32 cellular contexts compared by ENCODE assay signal in the genomic region with DNA sequence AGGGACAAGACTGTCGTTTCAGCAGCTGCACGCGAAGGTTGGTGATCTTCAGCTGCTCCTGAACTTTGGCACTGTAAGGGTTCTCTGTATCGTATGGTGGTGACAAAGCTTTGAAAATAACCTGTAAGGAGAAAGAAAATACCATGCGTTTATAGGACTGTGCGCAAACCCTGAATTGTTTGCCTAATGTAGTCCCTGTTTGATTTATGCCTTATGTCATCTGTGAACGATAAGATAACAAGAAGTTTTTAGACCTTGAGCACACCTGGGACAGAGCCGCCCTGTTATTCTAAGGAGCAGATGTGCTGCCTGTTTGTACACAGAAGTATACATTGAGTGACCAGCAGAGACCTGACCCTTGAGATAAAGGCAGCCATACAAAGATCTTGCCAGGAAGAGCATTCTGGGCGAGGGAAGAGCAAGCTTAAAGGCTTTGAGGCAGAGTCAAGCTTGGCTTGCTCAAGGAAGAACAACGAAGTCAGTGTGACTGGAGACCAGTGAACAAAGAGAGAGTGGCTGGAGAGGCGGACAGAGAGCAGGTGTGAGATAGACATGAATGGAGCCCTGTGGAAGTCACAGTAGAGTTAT. TPM values are rescaled to one million over a fixed set of nuclear protein-coding genes. Genes with fewer than 3 reads are reported as not detected.
DNase-seq lines count a peak whose midpoint lies in the region; ATAC-seq, FAIRE-seq and TF ChIP-seq lines count a peak whose summit lies in the region.
"Had no signal": no experiment of that assay in that cellular context is flagged by ENCODE, and none has a peak within 500 bp of the region (broad histone marks: within the 10 kb centered on the region; RNA-seq: fewer than 3 reads in every experiment).

No MANE protein-coding gene starts in this region.

- H3K36me3 ChIP-seq in HepG2 (replicated peaks in 1 of 2; ENCODE audit: control insufficient read depth in 1 of 2, insufficient read depth in 2 of 2, low read length in 2 of 2) (no peaks in the 10 kb centered on the region; a peak in 1 of 5 replicates), right lobe of liver (peaks cover 0 to 3% (median 0%) of the 10 kb centered on the region in 4 donors), body of pancreas (replicated peaks in 1 of 2; ENCODE audit: insufficient read depth in 1 of 2, low read depth in 2 of 2) (peaks cover 0 to 1% of the 10 kb centered on the region in 2 donors), mucosa of stomach (ENCODE audit: control insufficient read depth, insufficient read depth, low read length) (no peaks in the 10 kb centered on the region), upper lobe of right lung (no peaks in the 10 kb centered on the region), MM.1S (replicated peaks; ENCODE audit: insufficient read depth, low read length) (no peaks in the 10 kb centered on the region), mammary epithelial cell (ENCODE audit: insufficient read depth, low read length) (no peaks in the 10 kb centered on the region)
- H3K36me3 ChIP-seq: BLaER1 treated with 17β-estradiol and CSF1 and Interleukin-3, amounts not matched to agents 10 nM and 100 nM; cardiac muscle cell; uterus had no signal

- 2% methylated on average over 11 of the region's 11 CpGs for WGBS in HepG2 (ENCODE audit: low lambda C conversion rate)
- 86% methylated on average over 11 of the region's 11 CpGs for WGBS in right lobe of liver (ENCODE audit: insufficient coverage, low coverage, low lambda C conversion rate, missing lambda C conversion rate)
- WGBS in body of pancreas, 2 donors = 19 to 24% methylated on average over 11 of the region's 11 CpGs
- 76% methylated on average over 11 of the region's 11 CpGs for WGBS in mammary epithelial cell (ENCODE audit: low coverage, missing lambda C conversion rate)

- H3K9ac ChIP-seq in HepG2 (ENCODE audit: insufficient read depth, low read depth, low read length) = peak overlapping the region; percentile 31
- H3K9ac ChIP-seq in mucosa of stomach (ENCODE audit: low read length) = no peak overlapping the region
- H3K9ac ChIP-seq in MM.1S (ENCODE audit: low read length) = no peak overlapping the region
- no peak overlapping the region for H3K9ac ChIP-seq in mammary epithelial cell (ENCODE audit: insufficient read depth, low read length)
- H3K9ac ChIP-seq: BLaER1 treated with 17β-estradiol and CSF1 and Interleukin-3, amounts not matched to agents 10 nM and 100 nM had no signal

- H3K27ac ChIP-seq in HepG2 (ENCODE audit: extremely low read length, insufficient read depth, low read length) (peak overlapping the region; percentile 68), right lobe of liver (no peak overlapping the region), body of pancreas (peak overlapping the region; percentile 84 to 93 (median 88)), upper lobe of right lung (no peak overlapping the region), MM.1S (ENCODE audit: low read length) (no peak overlapping the region), mammary epithelial cell (ENCODE audit: insufficient read depth, low read depth, low read length) (no peak overlapping the region)
- H3K27ac ChIP-seq: BLaER1 treated with 17β-estradiol and CSF1 and Interleukin-3, amounts not matched to agents 10 nM and 100 nM; cardiac muscle cell; uterus had no signal

- H3K27me3 ChIP-seq in HepG2 (ENCODE audit: control insufficient read depth in 1 of 2, insufficient read depth in 2 of 2, low read length in 2 of 2) (no peaks in the 10 kb centered on the region), right lobe of liver (no peaks in the 10 kb centered on the region), body of pancreas (no peaks in the 10 kb centered on the region), mucosa of stomach (ENCODE audit: control insufficient read depth, insufficient read depth, low read length) (no peaks in the 10 kb centered on the region), upper lobe of right lung (no peaks in the 10 kb centered on the region), MM.1S (replicated peaks; ENCODE audit: insufficient read depth, low read length) (peaks cover 2% of the 10 kb centered on the region; the same call in 1 of the 2 replicates), mammary epithelial cell (ENCODE audit: insufficient read depth, low read length) (no peaks in the 10 kb centered on the region)
- H3K27me3 ChIP-seq: BLaER1 treated with 17β-estradiol and CSF1 and Interleukin-3, amounts not matched to agents 10 nM and 100 nM; uterus had no signal

- H4K20me1 ChIP-seq in HepG2 (ENCODE audit: insufficient read depth, low read length) (no peaks in the 10 kb centered on the region), MM.1S (ENCODE audit: insufficient read depth, low read length) (no peaks in the 10 kb centered on the region), mammary epithelial cell (ENCODE audit: insufficient read depth, low read length) (no peaks in the 10 kb centered on the region)
- H4K20me1 ChIP-seq: BLaER1 treated with 17β-estradiol and CSF1 and Interleukin-3, amounts not matched to agents 10 nM and 100 nM had no signal

- H3K4me3 ChIP-seq in HepG2 (replicated peaks in 1 of 3; ENCODE audit: insufficient read depth in 1 of 3, low read depth in 2 of 3, low read length in 3 of 3) (peak overlapping the region in 1 of 3 experiments; percentile 38; a peak in 1 of 6 replicates), right lobe of liver (no peak overlapping the region), body of pancreas (no peak overlapping the region), mucosa of stomach (ENCODE audit: low read length) (peak overlapping the region; percentile 5), upper lobe of right lung (no peak overlapping the region), MM.1S (ENCODE audit: low read length) (no peak overlapping the region), mammary epithelial cell (replicated peaks in 1 of 3; ENCODE audit: insufficient read depth in 1 of 3, low read depth in 2 of 3, low read length in 3 of 3) (no peak overlapping the region)
- H3K4me3 ChIP-seq: BLaER1 treated with 17β-estradiol and CSF1 and Interleukin-3, amounts not matched to agents 10 nM and 100 nM; cardiac muscle cell; uterus had no signal

- H3K4me2 ChIP-seq in HepG2 (ENCODE audit: low read depth, low read length) = peak overlapping the region; percentile 69
- no peak overlapping the region for H3K4me2 ChIP-seq in MM.1S (ENCODE audit: low read depth, low read length)
- no peak overlapping the region for H3K4me2 ChIP-seq in mammary epithelial cell (ENCODE audit: insufficient read depth, low read depth, low read length)
- H3K4me2 ChIP-seq: BLaER1 treated with 17β-estradiol and CSF1 and Interleukin-3, amounts not matched to agents 10 nM and 100 nM had no signal

- no peak for TF ChIP-seq POLR2A in HepG2 (IDR thresholded peaks at IDR 0.05; ENCODE audit: insufficient read depth in 1 of 2, low read depth in 2 of 2, low read length in 2 of 2)
- TF ChIP-seq POLR2A in right lobe of liver (IDR thresholded peaks at IDR 0.05) = no peak
- peak; percentile 28 to 73 (median 69) for TF ChIP-seq POLR2A in body of pancreas (IDR thresholded peaks at IDR 0.05)
- no peak for TF ChIP-seq POLR2A in GM12892 (IDR thresholded peaks at IDR 0.05; ENCODE audit: low read depth, low read length)

- TF ChIP-seq EP300 in HepG2 (IDR thresholded peaks at IDR 0.05; ENCODE audit: low read depth in 2 of 2, low read length in 2 of 2) = peak in 1 of 2 experiments; percentile 87; a peak in 1 of 4 replicates
- peak; percentile 80; the same call in 1 of the 2 replicates for TF ChIP-seq EP300 in HepG2 (CRISPR knock-in tag; IDR thresholded peaks at IDR 0.05; ENCODE audit: borderline replicate concordance)

- peak; percentile 87 for FAIRE-seq in HepG2 (lab: Jason Lieb, UNC)
- FAIRE-seq in GM12892 (lab: Jason Lieb, UNC) = no peak
- FAIRE-seq: GM12891, H54 had no signal

- POLR2A ChIA-PET in HepG2 (lab: Yijun Ruan, JAX) = interaction anchor here (1.0 to 2.2 kb wide), 7 partner anchors 9 to 122 kb away, joined by 3 to 8 read pairs (median 3); no protein-coding TSS in a partner anchor

- H2AFZ ChIP-seq in HepG2 (ENCODE audit: low read length) (peak overlapping the region; percentile 73), MM.1S (ENCODE audit: low read length) (no peak overlapping the region), mammary epithelial cell (ENCODE audit: low read depth, low read length) (no peak overlapping the region)

- H3K4me1 ChIP-seq in HepG2 (ENCODE audit: insufficient read depth, low read length) (peaks cover 49% of the 10 kb centered on the region), right lobe of liver (no peaks in the 10 kb centered on the region), body of pancreas (peaks cover 91% of the 10 kb centered on the region), mucosa of stomach (ENCODE audit: control insufficient read depth, insufficient read depth, low read length) (peaks cover 51% of the 10 kb centered on the region), upper lobe of right lung (peaks cover 5% of the 10 kb centered on the region), MM.1S (ENCODE audit: low read length) (peaks cover 6% of the 10 kb centered on the region), mammary epithelial cell (ENCODE audit: insufficient read depth, low read length) (peaks cover 6% of the 10 kb centered on the region)
- H3K4me1 ChIP-seq: BLaER1 treated with 17β-estradiol and CSF1 and Interleukin-3, amounts not matched to agents 10 nM and 100 nM had no signal

- no peaks in the 10 kb centered on the region; the same call in 1 of the 2 replicates for H3F3A ChIP-seq in MM.1S (ENCODE audit: insufficient read depth, low read length)

- BruUV-seq in HepG2 (replicated peaks; lab: Mats Ljungman, UMichigan) (no TSS peak), mammary epithelial cell (replicated peaks; lab: Mats Ljungman, UMichigan) (no TSS peak)

- CTCF ChIA-PET in HepG2 (lab: Yijun Ruan, JAX; ENCODE audit: low intra/inter-chr PET ratio, low total read pairs) = no interaction called here
- CTCF ChIA-PET in mammary epithelial cell (lab: Charles Lee; ENCODE audit: low non-redundant PET) = no interaction called here

- H3K9me2 ChIP-seq in MM.1S (replicated peaks; ENCODE audit: insufficient read depth, low read length) = no peaks in the 10 kb centered on the region

- TF ChIP-seq RAD21 in HepG2 (CRISPR knock-in tag; IDR thresholded peaks at IDR 0.05) = 0 out of 2 replicates have a peak, but pooled peaks have one; percentile 10

- ATAC-seq in HepG2 (peak; percentile 92), right lobe of liver (no peak), body of pancreas (peak; percentile 81), upper lobe of right lung (peak; percentile 29)
- ATAC-seq: activated CD4-positive, alpha-beta T cell treated with anti-CD3 and anti-CD28 coated beads for 36 hours; activated CD8-positive, alpha-beta T cell treated with anti-CD3 and anti-CD28 coated beads, Interleukin-2, amount 10 ng/mL, durations not matched to agents 7 days and 5 days; stimulated activated memory B cell treated with anti-CD40 and anti-IgM and Interleukin-4, amounts not matched to agents 10 μg/mL and 1 μg/mL and 100 μg/mL, for 72 hours had no signal

- H3K79me2 ChIP-seq in HepG2 (ENCODE audit: insufficient read depth, low read length) (no peaks in the 10 kb centered on the region), MM.1S (ENCODE audit: low read length) (no peaks in the 10 kb centered on the region), mammary epithelial cell (ENCODE audit: insufficient read depth, low read length) (no peaks in the 10 kb centered on the region)

- in situ Hi-C loops in HepG2 (cut with HindIII; ENCODE audit: extremely low pct_ligation_motif_present, low pct_unique_long_range_greater_than_20kb) (no loop called here), mammary epithelial cell (cut with MboI; ENCODE audit: low sequenced_read_pairs in 2 of 2) (loop anchor here in 1 of 2 donors (10.0 kb wide), 1 partner anchor 113 kb away; no protein-coding TSS in a partner anchor)

- peak; percentile 84 for DNase-seq in HepG2 (ENCODE audit: low spot score)
- DNase-seq in right lobe of liver = no peak
- DNase-seq in body of pancreas = peak; percentile 59 to 83 (median 76)
- DNase-seq in upper lobe of right lung = no peak
- no peak for DNase-seq in GM12892 (ENCODE audit: insufficient read length)
- DNase-seq in MM.1S = no peak
- no peak for DNase-seq in mammary epithelial cell
- DNase-seq: activated CD4-positive, alpha-beta T cell treated with anti-CD3 and anti-CD28 coated beads for 36 hours; activated CD8-positive, alpha-beta T cell treated with anti-CD3 and anti-CD28 coated beads, Interleukin-2, amount 10 ng/mL, durations not matched to agents 7 days and 5 days; activated effector memory CD4-positive, alpha-beta T cell treated with Interleukin-2 at 50 U/mL for 16 hours; activated naive CD8-positive, alpha-beta T cell treated with anti-CD3 and anti-CD28 coated beads for 36 hours; activated T-cell treated with anti-CD3 and anti-CD28 coated beads for 4 hours; aorta; EL; foreskin melanocyte; hippocampal formation; immature natural killer cell; midbrain; NCI-H1417; NCI-H2107; NCI-H446 treated with DMSO at 0.1 percent for 48 hours; stimulated activated CD4-positive, alpha-beta T cell treated with anti-CD3 and anti-CD28 coated beads, Interleukin-12 subunit alpha, Interleukin-12 subunit beta, amount 100 ng/mL, for 4 hours; stimulated activated CD4-positive, alpha-beta T cell treated with anti-CD3 and anti-CD28 coated beads, Interleukin-4, amount 100 ng/mL, for 24 hours; uterus had no signal

- H3K9me3 ChIP-seq in HepG2 (ENCODE audit: low read length) = no peaks in the 10 kb centered on the region
- no peaks in the 10 kb centered on the region for H3K9me3 ChIP-seq in right lobe of liver
- H3K9me3 ChIP-seq in body of pancreas = no peaks in the 10 kb centered on the region
- H3K9me3 ChIP-seq in mucosa of stomach (ENCODE audit: control insufficient read depth, low read length) = no peaks in the 10 kb centered on the region
- H3K9me3 ChIP-seq in upper lobe of right lung = no peaks in the 10 kb centered on the region
- no peaks in the 10 kb centered on the region for H3K9me3 ChIP-seq in MM.1S (replicated peaks; ENCODE audit: insufficient read depth, low read length)
- no peaks in the 10 kb centered on the region for H3K9me3 ChIP-seq in mammary epithelial cell (replicated peaks; ENCODE audit: insufficient read depth, low read length)
- H3K9me3 ChIP-seq: BLaER1 treated with 17β-estradiol and CSF1 and Interleukin-3, amounts not matched to agents 10 nM and 100 nM; uterus had no signal

- dilution Hi-C loops in mammary epithelial cell (cut with HindIII; ENCODE audit: low sequenced_read_pairs) = no loop called here

- intact Hi-C loops in HepG2 (cut with micrococcal nuclease; ENCODE audit: unreplicated experiment) (loop anchor here (2.0 kb wide), 1 partner anchor 59 kb away; no protein-coding TSS in a partner anchor), right lobe of liver (cut with DNase I) (no loop called here), body of pancreas (cut with DNase I) (loop anchor here (10.0 kb wide), 1 partner anchor 47 kb away; no protein-coding TSS in a partner anchor), upper lobe of right lung (cut with DNase I) (no loop called here), mammary epithelial cell (cut with micrococcal nuclease) (loop anchor here (5.0 kb wide), 1 partner anchor 79 kb away; no protein-coding TSS in a partner anchor)

- TF ChIP-seq CTCF in HepG2 (CRISPR knock-in tag; IDR thresholded peaks at IDR 0.05) (no peak), right lobe of liver (IDR thresholded peaks at IDR 0.05) (no peak), body of pancreas (IDR thresholded peaks at IDR 0.05) (no peak), upper lobe of right lung (IDR thresholded peaks at IDR 0.05) (no peak), MM.1S (IDR thresholded peaks at IDR 0.05; ENCODE audit: low read length) (no peak), mammary epithelial cell (conservative IDR thresholded peaks at IDR 0.05 in 1 of 2, IDR thresholded peaks at IDR 0.05 in 1 of 2; ENCODE audit: extremely low read depth in 1 of 2, insufficient read depth in 1 of 2, low read depth in 1 of 2, low read length in 2 of 2) (no peak)

RNA-seq across cellular contexts. Expression of gene NTN4, which starts 52.4 kb away (rescaled TPM):
- 9.5 and 11.5 TPM in 2 replicates for total RNA-seq in HepG2 (2016; rRNA removed; fragmentation: Illumina TruSeq; extraction: Trizol)
- 1.3 and 1.5 TPM in 2 replicates for total RNA-seq in HepG2 (2016; cell fraction: cytosol; rRNA removed; fragmentation: Illumina TruSeq; extraction: Trizol; ENCODE audit: low read depth)
- 8.3 and 13.6 TPM in 2 replicates for total RNA-seq in HepG2 (2016; cell fraction: insoluble cytoplasmic fraction; rRNA removed; fragmentation: Illumina TruSeq; extraction: Trizol)
- total RNA-seq in HepG2 (2016; cell fraction: membrane; rRNA removed; fragmentation: Illumina TruSeq; extraction: Trizol) = 5.1 and 5.6 TPM in 2 replicates
- total RNA-seq in HepG2 (2016; cell fraction: nucleus; rRNA removed; fragmentation: Illumina TruSeq; extraction: Trizol) = 13.7 and 18.2 TPM in 2 replicates
- polyA plus RNA-seq in HepG2 (2011; rRNA removed) = 7.8 and 9.6 TPM in 2 replicates
- polyA plus RNA-seq in HepG2 (2011; cell fraction: cytosol; rRNA removed) = 7.1 and 7.6 TPM in 2 replicates
- polyA plus RNA-seq in HepG2 (2011; cell fraction: nucleus; rRNA removed) = 4.4 and 6.7 TPM in 2 replicates
- 5.3 and 6.6 TPM in 2 replicates for polyA plus RNA-seq in HepG2 (2012)
- 1.1 and 1.3 TPM in 2 replicates for polyA plus RNA-seq in HepG2 (2016; cell fraction: cytosol; fragmentation: Illumina TruSeq; extraction: Trizol; ENCODE audit: low read depth)
- polyA plus RNA-seq in HepG2 (2016; cell fraction: insoluble cytoplasmic fraction; fragmentation: Illumina TruSeq; extraction: Trizol; ENCODE audit: low read depth) = 8.4 and 8.8 TPM in 2 replicates
- polyA plus RNA-seq in HepG2 (2016; cell fraction: membrane; fragmentation: Illumina TruSeq; extraction: Trizol; ENCODE audit: low read depth) = 3.4 and 3.5 TPM in 2 replicates
- polyA plus RNA-seq in HepG2 (2016; cell fraction: nucleus; fragmentation: Illumina TruSeq; extraction: Trizol; ENCODE audit: insufficient read depth, low read depth) = 19.5 and 23.9 TPM in 2 replicates
- polyA minus RNA-seq in HepG2 (2011; rRNA and poly(A)+ RNA removed; ENCODE audit: low replicate concordance) = 31.5 and 36.2 TPM in 2 replicates
- polyA minus RNA-seq in HepG2 (2011; cell fraction: cytosol; rRNA and poly(A)+ RNA removed) = 6.3 and 7.2 TPM in 2 replicates
- 9.5 and 11.9 TPM in 2 replicates for polyA minus RNA-seq in HepG2 (2011; cell fraction: nucleus; rRNA and poly(A)+ RNA removed)
- total RNA-seq in right lobe of liver = 10 to 100 TPM; 14.7 to 28.7 (median 18.9) TPM
- total RNA-seq in body of pancreas = 10 to 100 TPM; 47.7 to 62.0 TPM
- 136 TPM for total RNA-seq in upper lobe of right lung
- not detected for polyA plus RNA-seq in GM12892 (2012; ENCODE audit: missing spikeins)
- 10 to 100 TPM; 38.6 to 47.2 TPM for total RNA-seq in mammary epithelial cell
- 9.0 TPM for polyA plus RNA-seq in mammary epithelial cell
- polyA minus RNA-seq in mammary epithelial cell = 8.8 TPM
- total RNA-seq: activated CD4-positive, alpha-beta T cell treated with anti-CD3 and anti-CD28 coated beads for 36 hours; activated CD8-positive, alpha-beta T cell treated with anti-CD3 and anti-CD28 coated beads, Interleukin-2, amount 10 ng/mL, durations not matched to agents 7 days and 5 days; activated naive CD8-positive, alpha-beta T cell treated with anti-CD3 and anti-CD28 coated beads for 36 hours; natural killer cell treated with Interleukin-12 subunit alpha and Interleukin-12 subunit beta and Interleukin-15 and Interleukin-18, amount 100 ng/mL, for 72 hours; T-helper 2 cell treated with Interferon-gamma antibody and Interleukin-4, amounts not matched to agents 100 ng/mL and 5 ng/mL, for 36 hours had no signal
- polyA plus RNA-seq: immature natural killer cell had no signal

Comparison
In these comparisons a context has a peak if more than half of its experiments do, and no peak if none do; other contexts are left out.
1. ATAC-seq: peak in HepG2 (single experiment), body of pancreas (single experiment) and upper lobe of right lung (single experiment); none in right lobe of liver (0 of 4).
2. DNase-seq: peak in HepG2 (single experiment) and body of pancreas (4 of 4); none in right lobe of liver (0 of 3), upper lobe of right lung (single experiment), GM12892 (single experiment), MM.1S (single experiment) and mammary epithelial cell (single experiment).
3. H3K27ac ChIP-seq: peak in HepG2 (single experiment) and body of pancreas (4 of 4); none in right lobe of liver (0 of 3), upper lobe of right lung (single experiment), MM.1S (single experiment) and mammary epithelial cell (single experiment).
4. intact Hi-C loops: an anchor here in HepG2 (2.0 kb wide), body of pancreas (10.0 kb wide) and mammary epithelial cell (5.0 kb wide); none called in right lobe of liver and upper lobe of right lung.
5. POLR2A ChIP-seq: peak in body of pancreas (3 of 3); none in HepG2 (0 of 2), right lobe of liver (single experiment) and GM12892 (single experiment).